ENCODE assay signal across 8 cellular contexts in genomic region chr9:115118471-115119156, GRCh38. TPM values are rescaled to one million over a fixed set of nuclear protein-coding genes. Genes with fewer than 3 reads are reported as not detected.
DNase-seq lines count a peak whose midpoint lies in the region; ATAC-seq and TF ChIP-seq lines count a peak whose summit lies in the region.
"Had no signal": no experiment of that assay in that cellular context is flagged by ENCODE, and none has a peak within 500 bp of the region (broad histone marks: within the 10 kb centered on the region; RNA-seq: fewer than 3 reads in every experiment).

No MANE protein-coding gene starts in this region.

- TF ChIP-seq EP300 in esophagus muscularis mucosa (IDR thresholded peaks at IDR 0.05) = no peak

- H4K20me1 ChIP-seq in PC-9 (ENCODE audit: insufficient read depth) = no peaks in the 10 kb centered on the region; the same call in 1 of the 2 replicates

- H3K4me3 ChIP-seq in PC-9 = peak overlapping the region; percentile 48; the same call in 1 of the 2 replicates
- peak overlapping the region; percentile 53 to 69 (median 59) for H3K4me3 ChIP-seq in esophagus muscularis mucosa

- intact Hi-C loops in PC-9 (cut with micrococcal nuclease; ENCODE audit: unreplicated experiment) (loop anchor here (5.0 kb wide), 3 partner anchors 39 to 404 kb away; no protein-coding TSS in a partner anchor), esophagus muscularis mucosa (cut with DNase I) (loop anchor here (5.0 to 10.0 kb wide), 2 partner anchors 101 to 406 kb away; no protein-coding TSS in a partner anchor)

- POLR2A ChIA-PET in PC-9 (lab: Charles Lee; ENCODE audit: unreplicated experiment) = interaction anchor here (0.7 kb wide), 1 partner anchor 305 kb away, joined by 6 read pairs; no protein-coding TSS in a partner anchor

- no TSS peak for BruUV-seq in PC-9 (replicated peaks; lab: Mats Ljungman, UMichigan)

- H3K27ac ChIP-seq in PC-9 (peak overlapping the region; percentile 17; the same call in 1 of the 2 replicates), esophagus muscularis mucosa (replicated peaks in 1 of 4) (peak overlapping the region; percentile 90 to 92 (median 91))

- DNase-seq in HS-27A (ENCODE audit: low read depth) (peak; percentile 79), PC-9 (peak; percentile 77 to 91), esophagus muscularis mucosa (ENCODE audit: extremely low spot score) (no peak), myocyte (ENCODE audit: low read depth) (peak; percentile 96), cortex of kidney (lab: John Stamatoyannopoulos, UW) (no peak)
- DNase-seq: activated B cell treated with CpG ODN at 0.5 μM for 24 hours had no signal

- H3K4me1 ChIP-seq in PC-9 (replicated peaks; ENCODE audit: insufficient read depth) (peaks cover 64% of the 10 kb centered on the region), esophagus muscularis mucosa (peaks cover 12 to 57% (median 43%) of the 10 kb centered on the region in 4 donors)

- WGBS in esophagus muscularis mucosa = 1% methylated on average over 11 of the region's 15 CpGs

- H3K9me3 ChIP-seq in PC-9 (ENCODE audit: insufficient read depth, low read depth) (no peaks in the 10 kb centered on the region), esophagus muscularis mucosa (no peaks in the 10 kb centered on the region)

- H2AFZ ChIP-seq in PC-9 = peak overlapping the region; percentile 17; the same call in 1 of the 2 replicates

- H3K9me2 ChIP-seq in PC-9 (ENCODE audit: insufficient read depth) = no peaks in the 10 kb centered on the region

- TF ChIP-seq CTCF in PC-9 (conservative IDR thresholded peaks at IDR 0.05) (no peak), esophagus muscularis mucosa (IDR thresholded peaks at IDR 0.05) (no peak)

- H3K27me3 ChIP-seq in PC-9 (ENCODE audit: insufficient read depth, low read depth) (peaks cover 5% of the 10 kb centered on the region; the same call in 1 of the 2 replicates), esophagus muscularis mucosa (no peaks in the 10 kb centered on the region)

- CTCF ChIA-PET in PC-9 (lab: Charles Lee) = no interaction called here

- H3K36me3 ChIP-seq in PC-9 (ENCODE audit: low read depth) = no peaks in the 10 kb centered on the region
- H3K36me3 ChIP-seq in esophagus muscularis mucosa = peaks cover 0 to 7% (median 0%) of the 10 kb centered on the region in 4 donors

- no peak for TF ChIP-seq POLR2A in esophagus muscularis mucosa (IDR thresholded peaks at IDR 0.05; ENCODE audit: low read depth)

- peaks cover 50% of the 10 kb centered on the region for H3F3A ChIP-seq in PC-9 (ENCODE audit: insufficient read depth, low read depth)

- H3K79me2 ChIP-seq in PC-9 (ENCODE audit: low read depth) = no peaks in the 10 kb centered on the region

- H3K4me2 ChIP-seq in PC-9 = peak overlapping the region; percentile 85

- ATAC-seq in GM18858 (IDR thresholded peaks at IDR 0.05; ENCODE audit: unreplicated experiment) = no peak
- ATAC-seq in GM19395 (IDR thresholded peaks at IDR 0.05; ENCODE audit: unreplicated experiment) = no peak

RNA-seq across cellular contexts. Expression of gene TNC, which starts 0.7 kb away (rescaled TPM):
- total RNA-seq in PC-9 (2021) (1.1 and 1.9 TPM in 2 replicates), esophagus muscularis mucosa (100 to 1,000 TPM; 216 to 576 (median 478) TPM), myocyte (2.0 and 6.0 TPM in 2 replicates)
- polyA plus RNA-seq in myocyte (2012) = 60.3 TPM
- total RNA-seq: activated B cell treated with CpG ODN at 0.5 μM for 24 hours had no signal

Comparison
In these comparisons a context has a peak if more than half of its experiments do, and no peak if none do; other contexts are left out.
1. DNase-seq: peak in HS-27A (single experiment), PC-9 (2 of 2) and myocyte (single experiment); none in esophagus muscularis mucosa (single experiment) and cortex of kidney (single experiment).
2. RNA of gene TNC, which starts 0.7 kb away (total RNA-seq): 216 to 576 TPM in esophagus muscularis mucosa; 2.0 to 6.0 TPM in myocyte and 1.1 to 1.9 TPM in PC-9; every median in the first group is over 10 times any median in the second.